21 cellular contexts compared by ENCODE assay signal in the genomic region with DNA sequence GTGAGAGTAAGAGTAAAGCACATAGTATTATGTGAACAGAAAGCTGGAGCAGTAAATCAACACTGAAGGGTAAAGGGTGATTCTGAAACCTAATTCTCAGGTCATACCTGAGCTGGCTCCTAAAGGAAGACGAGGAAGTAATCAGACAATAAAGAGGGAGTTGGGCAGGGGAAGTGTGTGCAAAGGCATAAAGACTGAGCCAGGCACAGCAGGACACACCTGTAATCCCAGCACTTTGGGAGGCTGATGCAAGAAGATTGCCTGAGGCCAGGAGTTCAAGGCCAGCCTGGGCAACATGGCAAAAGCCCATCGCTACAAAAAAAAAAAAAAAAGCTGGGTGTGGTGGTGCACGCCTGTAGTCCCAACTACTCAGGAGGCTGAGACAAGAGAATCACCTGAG. TPM values are rescaled to one million over a fixed set of nuclear protein-coding genes. Genes with fewer than 3 reads are reported as not detected.
"Had no signal": no experiment of that assay in that cellular context is flagged by ENCODE, and none has a peak within 500 bp of the region (broad histone marks: within the 10 kb centered on the region; RNA-seq: fewer than 3 reads in every experiment).

No MANE protein-coding gene starts in this region.

- H3K27ac Mint-ChIP-seq: activated CD8-positive, alpha-beta T cell treated with anti-CD3 and anti-CD28 coated beads for 36 hours; activated naive CD8-positive, alpha-beta T cell treated with anti-CD3 and anti-CD28 coated beads for 36 hours; dendritic cell treated with granulocyte-macrophage colony-stimulating factor and Interleukin-4, amounts not matched to agents 40 ng/mL and 50 ng/mL, for 4 days; T-helper 1 cell treated with Interleukin-12 subunit alpha and Interleukin-12 subunit beta and Interleukin-4 antibody, amounts not matched to agents 30 μg/mL and 1 μg/mL, for 36 hours had no signal

- H3K4me3 Mint-ChIP-seq: activated CD8-positive, alpha-beta T cell treated with anti-CD3 and anti-CD28 coated beads for 36 hours; activated naive CD8-positive, alpha-beta T cell treated with anti-CD3 and anti-CD28 coated beads for 36 hours; activated T-cell treated with anti-CD3 and anti-CD28 coated beads, Interleukin-2, amount 50 U/mL, for 4 hours; dendritic cell treated with granulocyte-macrophage colony-stimulating factor and Interleukin-4, amounts not matched to agents 40 ng/mL and 50 ng/mL, for 4 days; T-helper 1 cell treated with Interleukin-12 subunit alpha and Interleukin-12 subunit beta and Interleukin-4 antibody, amounts not matched to agents 30 μg/mL and 1 μg/mL, for 36 hours had no signal

- H3K36me3 ChIP-seq: breast epithelium, ovary, uterus had no signal

- H3K4me3 ChIP-seq: breast epithelium, lower lobe of right lung, ovary, sigmoid colon, stomach, thoracic aorta, uterus had no signal

- H3K27ac ChIP-seq: breast epithelium, lower lobe of right lung, ovary, sigmoid colon, thoracic aorta, uterus had no signal

- FAIRE-seq: frontal cortex had no signal

- H3K9me3 ChIP-seq: breast epithelium, lower lobe of right lung, ovary, sigmoid colon, stomach, thoracic aorta, uterus had no signal

- H3K9me3 Mint-ChIP-seq: activated CD8-positive, alpha-beta T cell treated with anti-CD3 and anti-CD28 coated beads for 36 hours; activated naive CD8-positive, alpha-beta T cell treated with anti-CD3 and anti-CD28 coated beads for 36 hours; activated T-cell treated with anti-CD3 and anti-CD28 coated beads, Interleukin-2, amount 50 U/mL, for 4 hours; dendritic cell treated with granulocyte-macrophage colony-stimulating factor and Interleukin-4, amounts not matched to agents 40 ng/mL and 50 ng/mL, for 4 days; T-helper 1 cell treated with Interleukin-12 subunit alpha and Interleukin-12 subunit beta and Interleukin-4 antibody, amounts not matched to agents 30 μg/mL and 1 μg/mL, for 36 hours had no signal

- H3K4me1 ChIP-seq: breast epithelium, lower lobe of right lung, uterus had no signal

- H3K27me3 ChIP-seq: breast epithelium, ovary, sigmoid colon, stomach, uterus had no signal

- DNase-seq: activated CD4-positive, alpha-beta T cell treated with anti-CD3 and anti-CD28 coated beads for 48 hours; activated CD8-positive, alpha-beta T cell treated with anti-CD3 and anti-CD28 coated beads for 36 hours; activated gamma-delta T cell; activated naive CD8-positive, alpha-beta T cell treated with anti-CD3 and anti-CD28 coated beads for 36 hours; activated T-cell treated with anti-CD3 and anti-CD28 coated beads, Interleukin-2, amount 50 U/mL, for 4 hours; cerebellar nuclear complex; effector memory CD4-positive, alpha-beta T cell; head of caudate nucleus; left cardiac atrium; lower lobe of right lung; ovary; sigmoid colon; stimulated activated CD4-positive, alpha-beta T cell treated with anti-CD3 and anti-CD28 coated beads, Interleukin-1b, Interleukin-23, amount 100 ng/mL, for 48 hours; stomach; uterus had no signal

- H3K27me3 Mint-ChIP-seq: activated CD8-positive, alpha-beta T cell treated with anti-CD3 and anti-CD28 coated beads for 36 hours; activated naive CD8-positive, alpha-beta T cell treated with anti-CD3 and anti-CD28 coated beads for 36 hours; dendritic cell treated with granulocyte-macrophage colony-stimulating factor and Interleukin-4, amounts not matched to agents 40 ng/mL and 50 ng/mL, for 4 days had no signal

RNA-seq across cellular contexts. Expression of a gene that starts 30.4 kb away (rescaled TPM):
- total RNA-seq: activated CD8-positive, alpha-beta T cell treated with anti-CD3 and anti-CD28 coated beads for 36 hours; activated naive CD8-positive, alpha-beta T cell treated with anti-CD3 and anti-CD28 coated beads for 36 hours; activated T-cell treated with anti-CD3 and anti-CD28 coated beads, Interleukin-2, amount 50 U/mL, for 4 hours; breast epithelium; frontal cortex; left cardiac atrium; lower lobe of right lung; myocyte; ovary; sigmoid colon; stomach; uterus had no signal
- polyA plus RNA-seq: ovary, stomach had no signal

RNA-seq across cellular contexts. Expression of a gene that starts 51.4 kb away (rescaled TPM):
- total RNA-seq: lower lobe of right lung had no signal
